Comparison of ENCODE assay signal across 9 cellular contexts in genomic region chr9:35617548-35617947, GRCh38. TPM values are rescaled to one million over a fixed set of nuclear protein-coding genes. Genes with fewer than 3 reads are reported as not detected.
DNase-seq lines count a peak whose midpoint lies in the region; ATAC-seq and TF ChIP-seq lines count a peak whose summit lies in the region.
"Had no signal": no experiment of that assay in that cellular context is flagged by ENCODE, and none has a peak within 500 bp of the region (broad histone marks: within the 10 kb centered on the region; RNA-seq: fewer than 3 reads in every experiment).

No MANE protein-coding gene starts in this region.

- H3K36me3 Mint-ChIP-seq in activated CD4-positive, alpha-beta T cell treated with anti-CD3 and anti-CD28 coated beads, Interleukin-2, amount 10 ng/mL, durations not matched to agents 7 days and 5 days (ENCODE audit: low read depth): peaks cover 4% of the 10 kb centered on the region
- peaks cover 9% of the 10 kb centered on the region for H3K36me3 Mint-ChIP-seq in activated T-helper 2 cell treated with anti-CD3 and anti-CD28 coated beads, Interferon-gamma antibody, Interleukin-2, Interleukin-4, amounts not matched to agents 10 μg/mL and 5 μg/mL and 100 μg/mL, durations not matched to agents 14 hours and 24 hours and 36 hours (ENCODE audit: low read depth)

- CTCF ChIA-PET in activated CD4-positive, alpha-beta T cell treated with anti-CD3 and anti-CD28 coated beads, Interleukin-2, amount 10 ng/mL, durations not matched to agents 7 days and 5 days (lab: Charles Lee): interaction anchor here (1.1 to 10.5 kb wide), 6 partner anchors 9 to 110 kb away, joined by 3 to 98 read pairs (median 16); partner anchors contain the start of genes SIT1 and TESK1

- peaks cover 45% of the 10 kb centered on the region for H3K4me1 Mint-ChIP-seq in activated CD4-positive, alpha-beta T cell treated with anti-CD3 and anti-CD28 coated beads, Interleukin-2, amount 10 ng/mL, durations not matched to agents 7 days and 5 days
- peaks cover 64% of the 10 kb centered on the region for H3K4me1 Mint-ChIP-seq in activated T-helper 2 cell treated with anti-CD3 and anti-CD28 coated beads, Interferon-gamma antibody, Interleukin-2, Interleukin-4, amounts not matched to agents 10 μg/mL and 5 μg/mL and 100 μg/mL, durations not matched to agents 14 hours and 24 hours and 36 hours (ENCODE audit: low read depth)

- H3K27me3 Mint-ChIP-seq in activated CD4-positive, alpha-beta T cell treated with anti-CD3 and anti-CD28 coated beads, Interleukin-2, amount 10 ng/mL, durations not matched to agents 7 days and 5 days: peaks cover 11% of the 10 kb centered on the region
- no peaks in the 10 kb centered on the region for H3K27me3 Mint-ChIP-seq in activated T-helper 2 cell treated with anti-CD3 and anti-CD28 coated beads, Interferon-gamma antibody, Interleukin-2, Interleukin-4, amounts not matched to agents 10 μg/mL and 5 μg/mL and 100 μg/mL, durations not matched to agents 14 hours and 24 hours and 36 hours (ENCODE audit: low read depth)

- intact Hi-C loops in activated T-helper 2 cell treated with anti-CD3 and anti-CD28 coated beads, Interferon-gamma antibody, Interleukin-2, Interleukin-4, amounts not matched to agents 10 μg/mL and 5 μg/mL and 100 μg/mL, durations not matched to agents 14 hours and 24 hours and 36 hours (cut with micrococcal nuclease): no loop called here
- intact Hi-C loops in left lung (cut with DNase I): no loop called here

- H3K4me1 ChIP-seq in left lung (peaks cover 6 to 34% of the 10 kb centered on the region in 2 donors), stomach smooth muscle (ENCODE audit: control insufficient read depth, insufficient read depth, low read length) (peaks cover 12% of the 10 kb centered on the region)

- H3K9me3 ChIP-seq in left lung (no peaks in the 10 kb centered on the region), stomach smooth muscle (ENCODE audit: control insufficient read depth in 2 of 2, low read length in 2 of 2) (no peaks in the 10 kb centered on the region)

- H3K36me3 ChIP-seq in left lung (no peaks in the 10 kb centered on the region), stomach smooth muscle (ENCODE audit: control insufficient read depth in 2 of 2, insufficient read depth in 2 of 2, low read length in 2 of 2) (no peaks in the 10 kb centered on the region)

- ATAC-seq in left lung: no peak
- ATAC-seq: PC-3 had no signal

- POLR2A ChIA-PET in activated CD4-positive, alpha-beta T cell treated with anti-CD3 and anti-CD28 coated beads, Interleukin-2, amount 10 ng/mL, durations not matched to agents 7 days and 5 days (lab: Charles Lee): no interaction called here

- no peak for TF ChIP-seq CTCF in left lung (IDR thresholded peaks at IDR 0.05)

- H3K4me3 ChIP-seq in left lung (peak overlapping the region; percentile 19 to 39), stomach smooth muscle (ENCODE audit: low read length in 2 of 2) (peak overlapping the region; percentile 63 to 72)

- H3K27ac Mint-ChIP-seq in activated CD4-positive, alpha-beta T cell treated with anti-CD3 and anti-CD28 coated beads, Interleukin-2, amount 10 ng/mL, durations not matched to agents 7 days and 5 days: peak overlapping the region; percentile 85
- H3K27ac Mint-ChIP-seq in activated T-helper 2 cell treated with anti-CD3 and anti-CD28 coated beads, Interferon-gamma antibody, Interleukin-2, Interleukin-4, amounts not matched to agents 10 μg/mL and 5 μg/mL and 100 μg/mL, durations not matched to agents 14 hours and 24 hours and 36 hours: peak overlapping the region; percentile 95

- peak overlapping the region; percentile 75 for H3K4me3 Mint-ChIP-seq in activated CD4-positive, alpha-beta T cell treated with anti-CD3 and anti-CD28 coated beads, Interleukin-2, amount 10 ng/mL, durations not matched to agents 7 days and 5 days
- H3K4me3 Mint-ChIP-seq in activated T-helper 2 cell treated with anti-CD3 and anti-CD28 coated beads, Interferon-gamma antibody, Interleukin-2, Interleukin-4, amounts not matched to agents 10 μg/mL and 5 μg/mL and 100 μg/mL, durations not matched to agents 14 hours and 24 hours and 36 hours (ENCODE audit: low read depth): peak overlapping the region; percentile 80

- DNase-seq in activated CD4-positive, alpha-beta T cell treated with anti-CD3 and anti-CD28 coated beads, Interleukin-2, amount 10 ng/mL, durations not matched to agents 7 days and 5 days: no peak
- no peak for DNase-seq in activated CD4-positive, alpha-beta T cell treated with anti-CD3 and anti-CD28 coated beads, Interleukin-2, amount 50 U/mL, for 1 hour
- no peak for DNase-seq in activated T-helper 2 cell treated with anti-CD3 and anti-CD28 coated beads, Interferon-gamma antibody, Interleukin-2, Interleukin-4, amounts not matched to agents 10 μg/mL and 5 μg/mL and 100 μg/mL, durations not matched to agents 14 hours and 24 hours and 36 hours (ENCODE audit: low spot score)
- DNase-seq in left lung: no peak
- no peak for DNase-seq in NCI-H1092 (lab: John Stamatoyannopoulos, UW)
- no peak for DNase-seq in NCI-H526 (lab: John Stamatoyannopoulos, UW)
- no peak for DNase-seq in NCI-H446 (lab: John Stamatoyannopoulos, UW)
- DNase-seq: PC-3 had no signal

- H3K27ac ChIP-seq in left lung (no peak overlapping the region), stomach smooth muscle (ENCODE audit: low read length) (no peak overlapping the region)

- H3K9ac ChIP-seq in stomach smooth muscle (ENCODE audit: low read length in 2 of 2): peak overlapping the region; percentile 42 to 51

- H3K9me3 Mint-ChIP-seq in activated CD4-positive, alpha-beta T cell treated with anti-CD3 and anti-CD28 coated beads, Interleukin-2, amount 10 ng/mL, durations not matched to agents 7 days and 5 days: no peaks in the 10 kb centered on the region
- H3K9me3 Mint-ChIP-seq in activated T-helper 2 cell treated with anti-CD3 and anti-CD28 coated beads, Interferon-gamma antibody, Interleukin-2, Interleukin-4, amounts not matched to agents 10 μg/mL and 5 μg/mL and 100 μg/mL, durations not matched to agents 14 hours and 24 hours and 36 hours: no peaks in the 10 kb centered on the region

- H3K27me3 ChIP-seq in left lung: peaks cover 0 to 8% of the 10 kb centered on the region in 2 donors
- peaks cover 5 to 9% of the 10 kb centered on the region in 2 donors for H3K27me3 ChIP-seq in stomach smooth muscle (ENCODE audit: control insufficient read depth in 1 of 2, insufficient read depth in 2 of 2, low read length in 2 of 2)

RNA-seq across cellular contexts. Expression of gene CD72, which starts 0.7 kb away (rescaled TPM):
- 1 to 10 TPM; 5.4 to 7.1 TPM for total RNA-seq in activated CD4-positive, alpha-beta T cell treated with anti-CD3 and anti-CD28 coated beads, Interleukin-2, amount 10 ng/mL, durations not matched to agents 7 days and 5 days
- total RNA-seq in activated T-helper 2 cell treated with anti-CD3 and anti-CD28 coated beads, Interferon-gamma antibody, Interleukin-2, Interleukin-4, amounts not matched to agents 10 μg/mL and 5 μg/mL and 100 μg/mL, durations not matched to agents 14 hours and 24 hours and 36 hours: 11.3 and 11.4 TPM in 2 replicates
- 1 to 10 TPM; 3.4 to 4.0 TPM for total RNA-seq in left lung

RNA-seq across cellular contexts. Expression of gene TESK1, which starts 12.5 kb away (rescaled TPM):
- 10 to 100 TPM; 29.8 to 30.9 TPM for total RNA-seq in activated CD4-positive, alpha-beta T cell treated with anti-CD3 and anti-CD28 coated beads, Interleukin-2, amount 10 ng/mL, durations not matched to agents 7 days and 5 days
- total RNA-seq in activated T-helper 2 cell treated with anti-CD3 and anti-CD28 coated beads, Interferon-gamma antibody, Interleukin-2, Interleukin-4, amounts not matched to agents 10 μg/mL and 5 μg/mL and 100 μg/mL, durations not matched to agents 14 hours and 24 hours and 36 hours: 44.5 and 48.0 TPM in 2 replicates
- total RNA-seq in left lung: 10 to 100 TPM; 40.6 to 44.6 TPM

RNA-seq across cellular contexts. Expression of gene SIT1, which starts 33.2 kb away (rescaled TPM):
- total RNA-seq in activated CD4-positive, alpha-beta T cell treated with anti-CD3 and anti-CD28 coated beads, Interleukin-2, amount 10 ng/mL, durations not matched to agents 7 days and 5 days: 100 to 1,000 TPM; 195 to 202 TPM
- 90.2 and 92.1 TPM in 2 replicates for total RNA-seq in activated T-helper 2 cell treated with anti-CD3 and anti-CD28 coated beads, Interferon-gamma antibody, Interleukin-2, Interleukin-4, amounts not matched to agents 10 μg/mL and 5 μg/mL and 100 μg/mL, durations not matched to agents 14 hours and 24 hours and 36 hours
- total RNA-seq in left lung: 1 to 10 TPM in 1 of 2 donors, under 1 TPM in 1; 0.99 to 2.4 TPM
- total RNA-seq: PC-3 had no signal

RNA-seq across cellular contexts. Expression of gene RMRP, which starts 40.3 kb away (rescaled TPM):
- over 10,000 TPM in 1 of 2 experiments, 1,000 to 10,000 TPM in 1; 1,959 to 11,185 TPM for total RNA-seq in activated CD4-positive, alpha-beta T cell treated with anti-CD3 and anti-CD28 coated beads, Interleukin-2, amount 10 ng/mL, durations not matched to agents 7 days and 5 days
- 5,290 and 6,583 TPM in 2 replicates for total RNA-seq in activated T-helper 2 cell treated with anti-CD3 and anti-CD28 coated beads, Interferon-gamma antibody, Interleukin-2, Interleukin-4, amounts not matched to agents 10 μg/mL and 5 μg/mL and 100 μg/mL, durations not matched to agents 14 hours and 24 hours and 36 hours
- over 10,000 TPM; 27,227 to 27,465 TPM for total RNA-seq in left lung

RNA-seq across cellular contexts. Expression of gene CCDC107, which starts 40.5 kb away (rescaled TPM):
- 10 to 100 TPM; 30.7 to 30.9 TPM for total RNA-seq in activated CD4-positive, alpha-beta T cell treated with anti-CD3 and anti-CD28 coated beads, Interleukin-2, amount 10 ng/mL, durations not matched to agents 7 days and 5 days
- total RNA-seq in activated T-helper 2 cell treated with anti-CD3 and anti-CD28 coated beads, Interferon-gamma antibody, Interleukin-2, Interleukin-4, amounts not matched to agents 10 μg/mL and 5 μg/mL and 100 μg/mL, durations not matched to agents 14 hours and 24 hours and 36 hours: 23.0 TPM in 2 replicates
- 10 to 100 TPM; 24.7 to 25.6 TPM for total RNA-seq in left lung

Comparison
In these comparisons a context has a peak if more than half of its experiments do, and no peak if none do; other contexts are left out.
1. RNA of gene SIT1, which starts 33.2 kb away (total RNA-seq): 195 to 202 TPM in activated CD4-positive, alpha-beta T cell treated with anti-CD3 and anti-CD28 coated beads, Interleukin-2, amount 10 ng/mL, durations not matched to agents 7 days and 5 days and 90.2 to 92.1 TPM in activated T-helper 2 cell treated with anti-CD3 and anti-CD28 coated beads, Interferon-gamma antibody, Interleukin-2, Interleukin-4, amounts not matched to agents 10 μg/mL and 5 μg/mL and 100 μg/mL, durations not matched to agents 14 hours and 24 hours and 36 hours; 0.99 to 2.4 TPM in left lung; every median in the first group is over 10 times any median in the second.